In the genomic region with DNA sequence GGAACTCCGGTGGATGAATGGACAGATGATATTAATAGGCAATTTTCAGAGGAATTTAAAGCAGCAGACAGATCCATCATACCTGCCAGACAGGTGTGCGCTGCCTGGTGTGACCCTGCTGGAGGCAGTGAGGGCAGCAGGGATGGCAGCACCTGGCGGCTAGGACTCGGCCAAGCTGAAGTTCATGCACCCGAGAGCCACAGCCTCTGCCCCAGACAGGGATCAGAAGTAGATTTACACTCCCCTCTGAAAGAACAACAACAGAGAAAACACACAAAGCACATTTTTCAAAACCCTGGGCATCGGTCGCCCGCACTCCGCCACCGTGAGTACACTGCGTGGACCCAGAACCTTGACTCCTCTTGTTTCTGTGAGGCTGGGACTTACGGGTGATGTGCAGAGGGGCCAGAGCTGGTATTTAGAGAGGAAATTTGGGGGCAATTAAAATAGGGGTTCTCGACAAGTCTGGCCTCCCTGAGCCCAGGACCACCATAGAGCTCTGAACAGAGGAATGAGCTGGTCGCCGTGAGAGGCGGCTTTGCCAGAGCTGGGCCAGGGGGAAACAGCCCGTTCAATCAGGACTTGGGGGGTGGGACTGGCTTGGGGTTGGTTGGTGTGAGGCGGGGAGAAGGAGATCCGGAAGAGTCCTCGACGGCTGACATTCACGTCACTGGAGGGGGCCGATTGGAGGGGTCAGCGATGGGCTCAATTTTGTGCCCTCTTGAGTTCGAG, we compare ENCODE assay signal across 17 cellular contexts.
DNase-seq lines count a peak whose midpoint lies in the region; ATAC-seq and TF ChIP-seq lines count a peak whose summit lies in the region.
"Had no signal": no experiment of that assay in that cellular context is flagged by ENCODE, and none has a peak within 500 bp of the region (broad histone marks: within the 10 kb centered on the region; RNA-seq: fewer than 3 reads in every experiment).

No MANE protein-coding gene starts in this region.

- H3K27ac Mint-ChIP-seq in activated naive CD4-positive, alpha-beta T cell treated with anti-CD3 and anti-CD28 coated beads, Interleukin-2, amount 50 U/mL, for 72 hours: no peak overlapping the region
- no peak overlapping the region for H3K27ac Mint-ChIP-seq in activated naive CD4-positive, alpha-beta T cell treated with anti-CD3 and anti-CD28 coated beads for 36 hours
- H3K27ac Mint-ChIP-seq in WTC11 (no peak overlapping the region), mesothelial cell of epicardium (peak overlapping the region; percentile 14)
- H3K27ac Mint-ChIP-seq: activated naive CD4-positive, alpha-beta T cell treated with anti-CD3 and anti-CD28 coated beads, Interleukin-2, amount 10 ng/mL, durations not matched to agents 7 days and 5 days; CD4-positive, alpha-beta T cell had no signal

- no peak for TF ChIP-seq POLR2A in tibial nerve (IDR thresholded peaks at IDR 0.05)

- CTCF ChIA-PET in activated naive CD4-positive, alpha-beta T cell treated with anti-CD3 and anti-CD28 coated beads for 36 hours (lab: Charles Lee): no interaction called here
- CTCF ChIA-PET in WTC11 (lab: Charles Lee): interaction anchor here (1.2 to 1.4 kb wide), 3 partner anchors 35 to 101 kb away, joined by 3 to 5 read pairs (median 3); a partner anchor contains a TSS

- no peaks in the 10 kb centered on the region for H3K4me1 Mint-ChIP-seq in activated naive CD4-positive, alpha-beta T cell treated with anti-CD3 and anti-CD28 coated beads for 36 hours (ENCODE audit: low read depth)
- H3K4me1 Mint-ChIP-seq in WTC11 (no peaks in the 10 kb centered on the region), mesothelial cell of epicardium (peaks cover 36% of the 10 kb centered on the region)

- no peaks in the 10 kb centered on the region for H3K27me3 Mint-ChIP-seq in activated naive CD4-positive, alpha-beta T cell treated with anti-CD3 and anti-CD28 coated beads for 36 hours (ENCODE audit: low read depth)
- H3K27me3 Mint-ChIP-seq in WTC11 (ENCODE audit: low read depth): no peaks in the 10 kb centered on the region
- H3K27me3 Mint-ChIP-seq in mesothelial cell of epicardium (ENCODE audit: low read depth): no peaks in the 10 kb centered on the region
- H3K27me3 Mint-ChIP-seq: CD4-positive, alpha-beta T cell; central memory CD8-positive, alpha-beta T cell had no signal

- no peaks in the 10 kb centered on the region for H3K9me3 ChIP-seq in tibial nerve

- POLR2A ChIA-PET in WTC11 (lab: Charles Lee): no interaction called here

- ATAC-seq in activated naive CD4-positive, alpha-beta T cell treated with anti-CD3 and anti-CD28 coated beads, Interleukin-2, amount 50 U/mL, for 72 hours: no peak
- ATAC-seq in WTC11 (no peak), esophagus mucosa (no peak)
- ATAC-seq: left colon had no signal

- H3K4me3 Mint-ChIP-seq in activated naive CD4-positive, alpha-beta T cell treated with anti-CD3 and anti-CD28 coated beads for 36 hours: no peak overlapping the region
- H3K4me3 Mint-ChIP-seq in WTC11 (no peak overlapping the region), mesothelial cell of epicardium (no peak overlapping the region)
- H3K4me3 Mint-ChIP-seq: activated naive CD4-positive, alpha-beta T cell treated with anti-CD3 and anti-CD28 coated beads, Interleukin-2, amount 10 ng/mL, durations not matched to agents 7 days and 5 days; CD4-positive, alpha-beta T cell; central memory CD8-positive, alpha-beta T cell had no signal

- TF ChIP-seq EP300 in tibial nerve (IDR thresholded peaks at IDR 0.05): no peak

- no peaks in the 10 kb centered on the region for H3K36me3 Mint-ChIP-seq in activated naive CD4-positive, alpha-beta T cell treated with anti-CD3 and anti-CD28 coated beads, Interleukin-2, amount 50 U/mL, for 72 hours
- H3K36me3 Mint-ChIP-seq in activated naive CD4-positive, alpha-beta T cell treated with anti-CD3 and anti-CD28 coated beads for 36 hours (ENCODE audit: low read depth): no peaks in the 10 kb centered on the region
- H3K36me3 Mint-ChIP-seq in WTC11 (no peaks in the 10 kb centered on the region), mesothelial cell of epicardium (no peaks in the 10 kb centered on the region)
- H3K36me3 Mint-ChIP-seq: activated naive CD4-positive, alpha-beta T cell treated with anti-CD3 and anti-CD28 coated beads, Interleukin-2, amount 10 ng/mL, durations not matched to agents 7 days and 5 days had no signal

- H3K9me3 Mint-ChIP-seq in activated naive CD4-positive, alpha-beta T cell treated with anti-CD3 and anti-CD28 coated beads, Interleukin-2, amount 50 U/mL, for 72 hours: no peaks in the 10 kb centered on the region
- H3K9me3 Mint-ChIP-seq in activated naive CD4-positive, alpha-beta T cell treated with anti-CD3 and anti-CD28 coated beads for 36 hours: no peaks in the 10 kb centered on the region
- no peaks in the 10 kb centered on the region for H3K9me3 Mint-ChIP-seq in WTC11
- no peaks in the 10 kb centered on the region for H3K9me3 Mint-ChIP-seq in mesothelial cell of epicardium
- H3K9me3 Mint-ChIP-seq: activated naive CD4-positive, alpha-beta T cell treated with anti-CD3 and anti-CD28 coated beads, Interleukin-2, amount 10 ng/mL, durations not matched to agents 7 days and 5 days; CD4-positive, alpha-beta T cell; central memory CD8-positive, alpha-beta T cell had no signal

- H3K27me3 ChIP-seq in tibial nerve: no peaks in the 10 kb centered on the region

- no peak overlapping the region for H3K4me3 ChIP-seq in tibial nerve

- intact Hi-C loops in activated naive CD4-positive, alpha-beta T cell treated with anti-CD3 and anti-CD28 coated beads for 36 hours (cut with micrococcal nuclease): no loop called here

- H3K36me3 ChIP-seq in tibial nerve: no peaks in the 10 kb centered on the region

- WGBS in tibial nerve, 2 donors: 91 to 93% methylated on average over 25 of the region's 25 CpGs

- peaks cover 0 to 18% (median 2%) of the 10 kb centered on the region in 4 donors for H3K4me1 ChIP-seq in tibial nerve

- TF ChIP-seq CTCF in WTC11 (IDR thresholded peaks at IDR 0.05) (no peak), mesothelial cell of epicardium (IDR thresholded peaks at IDR 0.05; ENCODE audit: unreplicated experiment) (no peak), tibial nerve (IDR thresholded peaks at IDR 0.05) (no peak)

- DNase-seq in activated naive CD4-positive, alpha-beta T cell treated with anti-CD3 and anti-CD28 coated beads, Interleukin-2, amount 50 U/mL, for 72 hours (ENCODE audit: low spot score in 2 of 2): peak; percentile 1 to 11
- DNase-seq in activated naive CD4-positive, alpha-beta T cell treated with anti-CD3 and anti-CD28 coated beads for 36 hours: no peak
- DNase-seq in WTC11 (ENCODE audit: low spot score) (peak; percentile 4), mesothelial cell of epicardium (ENCODE audit: low spot score in 2 of 2, unreplicated experiment in 2 of 2) (peak; percentile 12 to 38), tibial nerve (ENCODE audit: low spot score in 2 of 2) (peak; percentile 3 to 10), SHP77 (lab: John Stamatoyannopoulos, UW) (no peak), NCI-H345 (lab: John Stamatoyannopoulos, UW) (no peak)
- DNase-seq: activated naive CD4-positive, alpha-beta T cell treated with anti-CD3 and anti-CD28 coated beads, Interleukin-2, amount 10 ng/mL, durations not matched to agents 7 days and 5 days; activated T-cell treated with anti-CD3 and anti-CD28 coated beads, Interleukin-2, amount 50 U/mL, for 1 hour; effector CD8-positive, alpha-beta T cell; left colon; NCI-H526; SIG-M5; T-helper 1 cell had no signal

- no peak overlapping the region for H3K27ac ChIP-seq in tibial nerve

TF ChIP-seq in WTC11, 78 proteins besides CTCF, POLR2A, EP300 and RAD21 (continues in another document):
- TF ChIP-seq, protein P1, sequence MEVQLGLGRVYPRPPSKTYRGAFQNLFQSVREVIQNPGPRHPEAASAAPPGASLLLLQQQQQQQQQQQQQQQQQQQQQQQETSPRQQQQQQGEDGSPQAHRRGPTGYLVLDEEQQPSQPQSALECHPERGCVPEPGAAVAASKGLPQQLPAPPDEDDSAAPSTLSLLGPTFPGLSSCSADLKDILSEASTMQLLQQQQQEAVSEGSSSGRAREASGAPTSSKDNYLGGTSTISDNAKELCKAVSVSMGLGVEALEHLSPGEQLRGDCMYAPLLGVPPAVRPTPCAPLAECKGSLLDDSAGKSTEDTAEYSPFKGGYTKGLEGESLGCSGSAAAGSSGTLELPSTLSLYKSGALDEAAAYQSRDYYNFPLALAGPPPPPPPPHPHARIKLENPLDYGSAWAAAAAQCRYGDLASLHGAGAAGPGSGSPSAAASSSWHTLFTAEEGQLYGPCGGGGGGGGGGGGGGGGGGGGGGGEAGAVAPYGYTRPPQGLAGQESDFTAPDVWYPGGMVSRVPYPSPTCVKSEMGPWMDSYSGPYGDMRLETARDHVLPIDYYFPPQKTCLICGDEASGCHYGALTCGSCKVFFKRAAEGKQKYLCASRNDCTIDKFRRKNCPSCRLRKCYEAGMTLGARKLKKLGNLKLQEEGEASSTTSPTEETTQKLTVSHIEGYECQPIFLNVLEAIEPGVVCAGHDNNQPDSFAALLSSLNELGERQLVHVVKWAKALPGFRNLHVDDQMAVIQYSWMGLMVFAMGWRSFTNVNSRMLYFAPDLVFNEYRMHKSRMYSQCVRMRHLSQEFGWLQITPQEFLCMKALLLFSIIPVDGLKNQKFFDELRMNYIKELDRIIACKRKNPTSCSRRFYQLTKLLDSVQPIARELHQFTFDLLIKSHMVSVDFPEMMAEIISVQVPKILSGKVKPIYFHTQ (CRISPR knock-in tag; IDR thresholded peaks at IDR 0.05): no peak
- TF ChIP-seq, protein P2, sequence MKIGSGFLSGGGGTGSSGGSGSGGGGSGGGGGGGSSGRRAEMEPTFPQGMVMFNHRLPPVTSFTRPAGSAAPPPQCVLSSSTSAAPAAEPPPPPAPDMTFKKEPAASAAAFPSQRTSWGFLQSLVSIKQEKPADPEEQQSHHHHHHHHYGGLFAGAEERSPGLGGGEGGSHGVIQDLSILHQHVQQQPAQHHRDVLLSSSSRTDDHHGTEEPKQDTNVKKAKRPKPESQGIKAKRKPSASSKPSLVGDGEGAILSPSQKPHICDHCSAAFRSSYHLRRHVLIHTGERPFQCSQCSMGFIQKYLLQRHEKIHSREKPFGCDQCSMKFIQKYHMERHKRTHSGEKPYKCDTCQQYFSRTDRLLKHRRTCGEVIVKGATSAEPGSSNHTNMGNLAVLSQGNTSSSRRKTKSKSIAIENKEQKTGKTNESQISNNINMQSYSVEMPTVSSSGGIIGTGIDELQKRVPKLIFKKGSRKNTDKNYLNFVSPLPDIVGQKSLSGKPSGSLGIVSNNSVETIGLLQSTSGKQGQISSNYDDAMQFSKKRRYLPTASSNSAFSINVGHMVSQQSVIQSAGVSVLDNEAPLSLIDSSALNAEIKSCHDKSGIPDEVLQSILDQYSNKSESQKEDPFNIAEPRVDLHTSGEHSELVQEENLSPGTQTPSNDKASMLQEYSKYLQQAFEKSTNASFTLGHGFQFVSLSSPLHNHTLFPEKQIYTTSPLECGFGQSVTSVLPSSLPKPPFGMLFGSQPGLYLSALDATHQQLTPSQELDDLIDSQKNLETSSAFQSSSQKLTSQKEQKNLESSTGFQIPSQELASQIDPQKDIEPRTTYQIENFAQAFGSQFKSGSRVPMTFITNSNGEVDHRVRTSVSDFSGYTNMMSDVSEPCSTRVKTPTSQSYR (CRISPR knock-in tag; IDR thresholded peaks at IDR 0.05): no peak
- no peak for TF ChIP-seq ETV6 (CRISPR knock-in tag; IDR thresholded peaks at IDR 0.05)
- TF ChIP-seq ESRRA (CRISPR knock-in tag; IDR thresholded peaks at IDR 0.05; ENCODE audit: borderline replicate concordance): no peak
- TF ChIP-seq NFE2L1 (CRISPR knock-in tag; IDR thresholded peaks at IDR 0.05): no peak

Comparison
In these comparisons a context has a peak if more than half of its experiments do, and no peak if none do; other contexts are left out.
1. DNase-seq: peak in activated naive CD4-positive, alpha-beta T cell treated with anti-CD3 and anti-CD28 coated beads, Interleukin-2, amount 50 U/mL, for 72 hours (2 of 2), WTC11 (single experiment), mesothelial cell of epicardium (2 of 2) and tibial nerve (2 of 2); none in activated naive CD4-positive, alpha-beta T cell treated with anti-CD3 and anti-CD28 coated beads for 36 hours (single experiment), SHP77 (0 of 2) and NCI-H345 (single experiment).